ENCODE assay signal across 1 cellular context in the genomic region with DNA sequence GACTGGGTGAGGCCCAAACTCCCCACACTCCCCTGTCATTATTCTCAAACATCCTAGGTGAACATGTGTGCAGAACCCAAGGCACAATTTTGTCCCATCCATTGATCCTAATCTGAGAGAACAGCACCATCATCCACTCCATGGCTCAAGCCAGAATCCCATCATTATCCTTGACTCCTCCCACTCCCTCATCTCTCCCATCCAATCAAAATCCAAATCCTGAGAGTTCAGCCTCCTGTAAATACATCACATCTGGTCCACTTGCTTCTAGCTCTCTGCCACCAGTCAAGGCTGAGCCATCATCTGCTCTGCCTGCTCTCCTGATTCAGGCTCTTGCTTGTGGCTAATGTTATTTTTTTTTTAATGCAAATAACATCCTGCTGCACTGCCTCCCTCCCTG.
TF ChIP-seq lines count a peak whose summit lies in the region.

No MANE protein-coding gene starts in this region.

TF ChIP-seq in GM23338, 12 proteins besides CTCF, POLR2A, EP300 and RAD21 (continued from another document):
- TF ChIP-seq, protein P1, sequence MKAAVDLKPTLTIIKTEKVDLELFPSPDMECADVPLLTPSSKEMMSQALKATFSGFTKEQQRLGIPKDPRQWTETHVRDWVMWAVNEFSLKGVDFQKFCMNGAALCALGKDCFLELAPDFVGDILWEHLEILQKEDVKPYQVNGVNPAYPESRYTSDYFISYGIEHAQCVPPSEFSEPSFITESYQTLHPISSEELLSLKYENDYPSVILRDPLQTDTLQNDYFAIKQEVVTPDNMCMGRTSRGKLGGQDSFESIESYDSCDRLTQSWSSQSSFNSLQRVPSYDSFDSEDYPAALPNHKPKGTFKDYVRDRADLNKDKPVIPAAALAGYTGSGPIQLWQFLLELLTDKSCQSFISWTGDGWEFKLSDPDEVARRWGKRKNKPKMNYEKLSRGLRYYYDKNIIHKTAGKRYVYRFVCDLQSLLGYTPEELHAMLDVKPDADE (IDR thresholded peaks at IDR 0.05) = no peak
- TF ChIP-seq EZH2phosphoT487 (IDR thresholded peaks at IDR 0.05; ENCODE audit: unreplicated experiment) (no peak), POLR2AphosphoS5 (IDR thresholded peaks at IDR 0.05; ENCODE audit: low read depth) (no peak), EZH2 (IDR thresholded peaks at IDR 0.05; ENCODE audit: low read depth, unreplicated experiment) (no peak), ZNF114 (CRISPR knock-in tag; IDR thresholded peaks at IDR 0.05) (no peak)
- TF ChIP-seq, protein P2, sequence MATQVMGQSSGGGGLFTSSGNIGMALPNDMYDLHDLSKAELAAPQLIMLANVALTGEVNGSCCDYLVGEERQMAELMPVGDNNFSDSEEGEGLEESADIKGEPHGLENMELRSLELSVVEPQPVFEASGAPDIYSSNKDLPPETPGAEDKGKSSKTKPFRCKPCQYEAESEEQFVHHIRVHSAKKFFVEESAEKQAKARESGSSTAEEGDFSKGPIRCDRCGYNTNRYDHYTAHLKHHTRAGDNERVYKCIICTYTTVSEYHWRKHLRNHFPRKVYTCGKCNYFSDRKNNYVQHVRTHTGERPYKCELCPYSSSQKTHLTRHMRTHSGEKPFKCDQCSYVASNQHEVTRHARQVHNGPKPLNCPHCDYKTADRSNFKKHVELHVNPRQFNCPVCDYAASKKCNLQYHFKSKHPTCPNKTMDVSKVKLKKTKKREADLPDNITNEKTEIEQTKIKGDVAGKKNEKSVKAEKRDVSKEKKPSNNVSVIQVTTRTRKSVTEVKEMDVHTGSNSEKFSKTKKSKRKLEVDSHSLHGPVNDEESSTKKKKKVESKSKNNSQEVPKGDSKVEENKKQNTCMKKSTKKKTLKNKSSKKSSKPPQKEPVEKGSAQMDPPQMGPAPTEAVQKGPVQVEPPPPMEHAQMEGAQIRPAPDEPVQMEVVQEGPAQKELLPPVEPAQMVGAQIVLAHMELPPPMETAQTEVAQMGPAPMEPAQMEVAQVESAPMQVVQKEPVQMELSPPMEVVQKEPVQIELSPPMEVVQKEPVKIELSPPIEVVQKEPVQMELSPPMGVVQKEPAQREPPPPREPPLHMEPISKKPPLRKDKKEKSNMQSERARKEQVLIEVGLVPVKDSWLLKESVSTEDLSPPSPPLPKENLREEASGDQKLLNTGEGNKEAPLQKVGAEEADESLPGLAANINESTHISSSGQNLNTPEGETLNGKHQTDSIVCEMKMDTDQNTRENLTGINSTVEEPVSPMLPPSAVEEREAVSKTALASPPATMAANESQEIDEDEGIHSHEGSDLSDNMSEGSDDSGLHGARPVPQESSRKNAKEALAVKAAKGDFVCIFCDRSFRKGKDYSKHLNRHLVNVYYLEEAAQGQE (IDR thresholded peaks at IDR 0.05; ENCODE audit: unreplicated experiment) = no peak
